In genomic region chr20:37958856-37959255, GRCh38 we compare ENCODE assay signal across 1 cellular context.
TF ChIP-seq lines count a peak whose summit lies in the region.

No MANE protein-coding gene starts in this region.

TF ChIP-seq in K562, 482 proteins besides CTCF, POLR2A, EP300 and RAD21 (continued from another document):
- TF ChIP-seq, protein P1, sequence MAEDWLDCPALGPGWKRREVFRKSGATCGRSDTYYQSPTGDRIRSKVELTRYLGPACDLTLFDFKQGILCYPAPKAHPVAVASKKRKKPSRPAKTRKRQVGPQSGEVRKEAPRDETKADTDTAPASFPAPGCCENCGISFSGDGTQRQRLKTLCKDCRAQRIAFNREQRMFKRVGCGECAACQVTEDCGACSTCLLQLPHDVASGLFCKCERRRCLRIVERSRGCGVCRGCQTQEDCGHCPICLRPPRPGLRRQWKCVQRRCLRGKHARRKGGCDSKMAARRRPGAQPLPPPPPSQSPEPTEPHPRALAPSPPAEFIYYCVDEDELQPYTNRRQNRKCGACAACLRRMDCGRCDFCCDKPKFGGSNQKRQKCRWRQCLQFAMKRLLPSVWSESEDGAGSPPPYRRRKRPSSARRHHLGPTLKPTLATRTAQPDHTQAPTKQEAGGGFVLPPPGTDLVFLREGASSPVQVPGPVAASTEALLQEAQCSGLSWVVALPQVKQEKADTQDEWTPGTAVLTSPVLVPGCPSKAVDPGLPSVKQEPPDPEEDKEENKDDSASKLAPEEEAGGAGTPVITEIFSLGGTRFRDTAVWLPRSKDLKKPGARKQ (CRISPR knock-in tag; IDR thresholded peaks at IDR 0.05), result no peak
- TF ChIP-seq JUND (IDR thresholded peaks at IDR 0.05; ENCODE audit: borderline replicate concordance, low read depth, low read length) (no peak), JUND (tag; IDR thresholded peaks at IDR 0.05; ENCODE audit: borderline replicate concordance, low read depth, low read length) (no peak; the same call in 2 of the 3 replicates), RB1 (IDR thresholded peaks at IDR 0.05; ENCODE audit: low read depth) (no peak), NCOA6 (IDR thresholded peaks at IDR 0.05) (no peak), ZNF174 (CRISPR knock-in tag; IDR thresholded peaks at IDR 0.05) (no peak), MAZ (CRISPR knock-in tag; conservative IDR thresholded peaks at IDR 0.05 in 1 of 2, IDR thresholded peaks at IDR 0.05 in 1 of 2) (peak in 1 of 2 experiments; percentile 76; a peak in 2 of 4 replicates), SAFB (IDR thresholded peaks at IDR 0.05; ENCODE audit: borderline replicate concordance, low read depth, low read length) (no peak), MAFF (IDR thresholded peaks at IDR 0.05; ENCODE audit: low read length) (peak; percentile 65), ZNF696 (CRISPR knock-in tag; conservative IDR thresholded peaks at IDR 0.05) (no peak), SMAD2 (IDR thresholded peaks at IDR 0.05; ENCODE audit: low read depth, low read length) (no peak), FOSL1 (tag; conservative IDR thresholded peaks at IDR 0.05) (no peak), MTA2 (IDR thresholded peaks at IDR 0.05; ENCODE audit: low read depth) (no peak), MXI1 (IDR thresholded peaks at IDR 0.05; ENCODE audit: low read depth, low read length) (no peak), PKNOX1 (IDR thresholded peaks at IDR 0.05) (no peak), CBX3 (IDR thresholded peaks at IDR 0.05; ENCODE audit: borderline replicate concordance in 1 of 2, low read length in 2 of 2) (no peak)
- TF ChIP-seq, protein P2, sequence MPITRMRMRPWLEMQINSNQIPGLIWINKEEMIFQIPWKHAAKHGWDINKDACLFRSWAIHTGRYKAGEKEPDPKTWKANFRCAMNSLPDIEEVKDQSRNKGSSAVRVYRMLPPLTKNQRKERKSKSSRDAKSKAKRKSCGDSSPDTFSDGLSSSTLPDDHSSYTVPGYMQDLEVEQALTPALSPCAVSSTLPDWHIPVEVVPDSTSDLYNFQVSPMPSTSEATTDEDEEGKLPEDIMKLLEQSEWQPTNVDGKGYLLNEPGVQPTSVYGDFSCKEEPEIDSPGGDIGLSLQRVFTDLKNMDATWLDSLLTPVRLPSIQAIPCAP (CRISPR knock-in tag; IDR thresholded peaks at IDR 0.05; ENCODE audit: borderline replicate concordance), result no peak
- TF ChIP-seq, protein P3, sequence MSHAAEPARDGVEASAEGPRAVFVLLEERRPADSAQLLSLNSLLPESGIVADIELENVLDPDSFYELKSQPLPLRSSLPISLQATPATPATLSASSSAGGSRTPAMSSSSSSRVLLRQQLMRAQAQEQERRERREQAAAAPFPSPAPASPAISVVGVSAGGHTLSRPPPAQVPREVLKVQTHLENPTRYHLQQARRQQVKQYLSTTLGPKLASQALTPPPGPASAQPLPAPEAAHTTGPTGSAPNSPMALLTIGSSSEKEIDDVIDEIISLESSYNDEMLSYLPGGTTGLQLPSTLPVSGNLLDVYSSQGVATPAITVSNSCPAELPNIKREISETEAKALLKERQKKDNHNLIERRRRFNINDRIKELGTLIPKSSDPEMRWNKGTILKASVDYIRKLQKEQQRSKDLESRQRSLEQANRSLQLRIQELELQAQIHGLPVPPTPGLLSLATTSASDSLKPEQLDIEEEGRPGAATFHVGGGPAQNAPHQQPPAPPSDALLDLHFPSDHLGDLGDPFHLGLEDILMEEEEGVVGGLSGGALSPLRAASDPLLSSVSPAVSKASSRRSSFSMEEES (CRISPR knock-in tag; IDR thresholded peaks at IDR 0.05), result no peak
